Comparison of ENCODE assay signal across 16 cellular contexts in genomic region chr6:169320013-169320412, GRCh38.
DNase-seq lines count a peak whose midpoint lies in the region; ATAC-seq, FAIRE-seq and TF ChIP-seq lines count a peak whose summit lies in the region.
"Had no signal": no experiment of that assay in that cellular context is flagged by ENCODE, and none has a peak within 500 bp of the region (broad histone marks: within the 10 kb centered on the region; RNA-seq: fewer than 3 reads in every experiment).

No MANE protein-coding gene starts in this region.

- ATAC-seq in aorta (ENCODE audit: low FRiP score), result peak; percentile 45
- ATAC-seq: HepG2 had no signal

- H3K27ac ChIP-seq in astrocyte (ENCODE audit: low read depth, low read length) (no peak overlapping the region), aorta (ENCODE audit: low read depth in 1 of 2, low read length in 2 of 2) (peak overlapping the region in 1 of 2 donors; percentile 17)
- H3K27ac ChIP-seq: SK-N-MC had no signal

- intact Hi-C loops in aorta (cut with DNase I), result no loop called here

- H3K4me1 Mint-ChIP-seq in astrocyte (ENCODE audit: low read depth, unreplicated experiment), result peaks cover 17% of the 10 kb centered on the region

- no peak for FAIRE-seq in astrocyte (lab: Jason Lieb, UNC)
- FAIRE-seq: HepG2 had no signal

- no peak overlapping the region for H3K4me3 ChIP-seq in astrocyte (ENCODE audit: insufficient read depth, low read depth, low read length)
- no peak overlapping the region for H3K4me3 ChIP-seq in aorta (ENCODE audit: low read length in 2 of 2)
- H3K4me3 ChIP-seq: SK-N-MC had no signal

- DNase-seq in ELR (ENCODE audit: low read depth) (peak; percentile 42), astrocyte (ENCODE audit: low read depth) (peak; percentile 37), myocyte (ENCODE audit: low read depth) (peak; percentile 57), aorta (no peak), NCI-H2081 treated with DMSO at 0.1 percent for 48 hours (lab: John Stamatoyannopoulos, UW) (no peak)
- no peak for DNase-seq in activated naive CD4-positive, alpha-beta T cell (lab: John Stamatoyannopoulos, UW)
- no peak for DNase-seq in activated effector memory CD4-positive, alpha-beta T cell treated with Interleukin-2 at 50 U/mL for 16 hours
- DNase-seq: ACHN, C1 segment of cervical spinal cord, DMS 273 treated with DMSO at 0.1 percent for 48 hours, H7, NCI-H2029 treated with DMSO at 0.1 percent for 48 hours, NCI-H226, NCI-H526 treated with DMSO at 0.1 percent for 48 hours had no signal

- H3K27me3 ChIP-seq in astrocyte (ENCODE audit: insufficient read depth, low read length) (no peaks in the 10 kb centered on the region), aorta (ENCODE audit: control insufficient read depth in 1 of 2, insufficient read depth in 2 of 2, low read length in 1 of 2) (no peaks in the 10 kb centered on the region)

- peaks cover 5% of the 10 kb centered on the region for H3K9me3 Mint-ChIP-seq in astrocyte (ENCODE audit: unreplicated experiment)

- no peak for TF ChIP-seq CTCF in astrocyte (IDR thresholded peaks at IDR 0.05; ENCODE audit: insufficient read depth, low read depth, low read length)

- H3K9me3 ChIP-seq in astrocyte (ENCODE audit: insufficient read depth, low read depth, low read length) (no peaks in the 10 kb centered on the region), aorta (ENCODE audit: control insufficient read depth, low read length) (no peaks in the 10 kb centered on the region)

- no peaks in the 10 kb centered on the region for H3K79me2 ChIP-seq in astrocyte (ENCODE audit: insufficient read depth, low read length)

- H3K36me3 ChIP-seq in astrocyte (ENCODE audit: insufficient read depth, low read length), result no peaks in the 10 kb centered on the region
- no peaks in the 10 kb centered on the region for H3K36me3 ChIP-seq in aorta (ENCODE audit: control insufficient read depth in 1 of 2, insufficient read depth in 2 of 2, low read length in 1 of 2)

- no peaks in the 10 kb centered on the region for H3K36me3 Mint-ChIP-seq in astrocyte (ENCODE audit: low read depth, unreplicated experiment)

- H3K27me3 Mint-ChIP-seq in astrocyte (ENCODE audit: low read depth, unreplicated experiment), result peaks cover 10% of the 10 kb centered on the region

- H3K4me2 ChIP-seq in astrocyte (ENCODE audit: low read length), result no peak overlapping the region

- no peak overlapping the region for H3K9ac ChIP-seq in astrocyte (ENCODE audit: low read length)

- H3K27ac Mint-ChIP-seq in astrocyte (ENCODE audit: unreplicated experiment), result peak overlapping the region; percentile 79

- H2AFZ ChIP-seq in astrocyte (ENCODE audit: low read depth, low read length), result no peak overlapping the region

- WGBS in aorta, 2 donors, result 7 to 8% methylated on average over 3 of the region's 3 CpGs

- no peak overlapping the region for H3K4me3 Mint-ChIP-seq in astrocyte (ENCODE audit: unreplicated experiment)

- H3K4me1 ChIP-seq in astrocyte (ENCODE audit: insufficient read depth, low read length), result no peaks in the 10 kb centered on the region
- peaks cover 0 to 8% of the 10 kb centered on the region in 2 donors for H3K4me1 ChIP-seq in aorta (ENCODE audit: control insufficient read depth in 1 of 2, insufficient read depth in 2 of 2, low read length in 2 of 2)

- no peaks in the 10 kb centered on the region for H4K20me1 ChIP-seq in astrocyte (ENCODE audit: insufficient read depth, low read length)

Comparison
In these comparisons a context has a peak if more than half of its experiments do, and no peak if none do; other contexts are left out.
1. DNase-seq: peak in ELR (single experiment), astrocyte (single experiment) and myocyte (single experiment); none in aorta (0 of 2), activated naive CD4-positive, alpha-beta T cell (0 of 4), activated effector memory CD4-positive, alpha-beta T cell treated with Interleukin-2 at 50 U/mL for 16 hours (single experiment) and NCI-H2081 treated with DMSO at 0.1 percent for 48 hours (single experiment).